Comparison of ENCODE assay signal across 9 cellular contexts in genomic region chr2:134178109-134178877, GRCh38.
DNase-seq lines count a peak whose midpoint lies in the region; ATAC-seq and TF ChIP-seq lines count a peak whose summit lies in the region.
"Had no signal": no experiment of that assay in that cellular context is flagged by ENCODE, and none has a peak within 500 bp of the region (broad histone marks: within the 10 kb centered on the region; RNA-seq: fewer than 3 reads in every experiment).

No MANE protein-coding gene starts in this region.

- H3K36me3 ChIP-seq in smooth muscle cell (ENCODE audit: low read depth) = no peaks in the 10 kb centered on the region

- H3K27ac ChIP-seq in smooth muscle cell (ENCODE audit: low read depth) = no peak overlapping the region

- peak; percentile 1 for DNase-seq in NCI-H345 (lab: John Stamatoyannopoulos, UW)
- DNase-seq in NCI-H345 treated with DMSO at 0.1 percent for 48 hours (lab: John Stamatoyannopoulos, UW; ENCODE audit: unreplicated experiment) = no peak
- peak in 7 of 34 experiments; percentile 7 to 34 (median 21) for DNase-seq in T-cell
- no peak for DNase-seq in NCI-H2196 (lab: John Stamatoyannopoulos, UW; ENCODE audit: unreplicated experiment)
- DNase-seq in smooth muscle cell (lab: John Stamatoyannopoulos, UW; ENCODE audit: unreplicated experiment) = no peak
- no peak for DNase-seq in Ammon's horn (ENCODE audit: low spot score)
- DNase-seq: KBM-7 had no signal

- peaks cover 11% of the 10 kb centered on the region for H3K79me2 ChIP-seq in smooth muscle cell (ENCODE audit: low read depth)

- H3K27me3 ChIP-seq in smooth muscle cell (ENCODE audit: low read depth) = no peaks in the 10 kb centered on the region

- WGBS in smooth muscle cell (ENCODE audit: low lambda C conversion rate) = 69% methylated on average over 3 of the region's 3 CpGs

- no peaks in the 10 kb centered on the region for H3K4me1 ChIP-seq in smooth muscle cell (ENCODE audit: low read depth)

- H3K9me3 Mint-ChIP-seq in T-cell (no peaks in the 10 kb centered on the region), nephron (no peaks in the 10 kb centered on the region)

- peak; percentile 68 for ATAC-seq in HG02840 (IDR thresholded peaks at IDR 0.05; ENCODE audit: low FRiP score, unreplicated experiment)
- peak in 3 of 4 experiments; percentile 22 to 34 (median 31) for ATAC-seq in T-cell (replicated peaks in 1 of 4)

- no peaks in the 10 kb centered on the region for H3F3A ChIP-seq in smooth muscle cell (ENCODE audit: low read depth)

- H3K27me3 Mint-ChIP-seq in T-cell (no peaks in the 10 kb centered on the region), nephron (ENCODE audit: low read depth) (no peaks in the 10 kb centered on the region)

- TF ChIP-seq CTCF in nephron (IDR thresholded peaks at IDR 0.05; ENCODE audit: unreplicated experiment in 3 of 3) (no peak), smooth muscle cell (IDR thresholded peaks at IDR 0.05; ENCODE audit: borderline replicate concordance, insufficient read depth, poor library complexity, severe bottlenecking) (no peak)

- H2AFZ ChIP-seq in smooth muscle cell (ENCODE audit: low read depth) = no peak overlapping the region

- peak overlapping the region; percentile 92 to 95 for H3K27ac Mint-ChIP-seq in T-cell
- H3K27ac Mint-ChIP-seq in nephron = peak overlapping the region in 2 of 3 experiments; percentile 45 to 69

- H3K4me3 Mint-ChIP-seq in T-cell (no peak overlapping the region), nephron (peak overlapping the region in 1 of 3 experiments; percentile 25)

- peaks cover 87% of the 10 kb centered on the region for H4K20me1 ChIP-seq in smooth muscle cell (ENCODE audit: low read depth)

- CTCF ChIA-PET in T-cell (lab: Charles Lee) = interaction anchor here in 1 of 2 donors (0.7 kb wide), 4 partner anchors 10 to 492 kb away, joined by 3 to 5 read pairs (median 3); no protein-coding TSS in a partner anchor

- no peak overlapping the region for H3K9ac ChIP-seq in smooth muscle cell (ENCODE audit: low read depth)

- H3K9me3 ChIP-seq in smooth muscle cell (replicated peaks; ENCODE audit: low read depth) = no peaks in the 10 kb centered on the region

- POLR2A ChIA-PET in T-cell (lab: Charles Lee) = interaction anchor here in 1 of 2 donors (0.5 kb wide), 1 partner anchor 228 kb away, joined by 3 read pairs; no protein-coding TSS in a partner anchor

- no peak overlapping the region for H3K4me3 ChIP-seq in smooth muscle cell

- H3K4me1 Mint-ChIP-seq in T-cell = peaks cover 90 to 93% (median 92%) of the 10 kb centered on the region in 3 donors
- H3K4me1 Mint-ChIP-seq in nephron = peaks cover 45% of the 10 kb centered on the region

- H3K36me3 Mint-ChIP-seq in T-cell (no peaks in the 10 kb centered on the region), nephron (ENCODE audit: low read depth) (no peaks in the 10 kb centered on the region)

- no peak overlapping the region for H3K4me2 ChIP-seq in smooth muscle cell
